Comparison of ENCODE assay signal across 15 cellular contexts in the genomic region with DNA sequence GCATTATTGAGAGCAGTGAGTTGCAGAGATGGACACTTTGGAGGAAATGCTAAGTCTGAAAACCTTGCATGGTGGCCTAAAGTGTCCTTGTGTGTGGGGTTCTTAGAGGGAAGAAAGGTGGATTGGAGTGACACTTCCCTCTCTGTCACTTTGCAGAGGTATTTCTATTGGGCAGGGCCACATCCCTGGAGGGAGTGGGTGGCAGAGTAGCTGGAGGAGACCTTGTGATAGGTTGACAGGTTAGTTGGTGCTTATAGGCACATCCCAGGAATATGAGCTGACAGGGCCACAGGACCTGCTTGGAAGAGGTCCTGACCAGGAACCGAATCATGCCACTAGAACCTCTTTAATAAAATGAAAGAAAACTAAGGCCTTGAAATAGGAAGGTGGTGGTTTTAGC. TPM values are rescaled to one million over a fixed set of nuclear protein-coding genes. Genes with fewer than 3 reads are reported as not detected.
DNase-seq lines count a peak whose midpoint lies in the region; TF ChIP-seq lines count a peak whose summit lies in the region.
"Had no signal": no experiment of that assay in that cellular context is flagged by ENCODE, and none has a peak within 500 bp of the region (broad histone marks: within the 10 kb centered on the region; RNA-seq: fewer than 3 reads in every experiment).

No MANE protein-coding gene starts in this region.

- peak overlapping the region in 1 of 5 donors; percentile 42 for H3K27ac ChIP-seq in adrenal gland

- no peak overlapping the region for H3K4me3 ChIP-seq in adipocyte (ENCODE audit: low read length)
- no peak overlapping the region for H3K4me3 ChIP-seq in adrenal gland

- H3K27ac Mint-ChIP-seq in mesothelial cell of epicardium = peak overlapping the region; percentile 71
- H3K27ac Mint-ChIP-seq: CD4-positive, alpha-beta T cell; stimulated activated naive B cell treated with anti-CD40 and anti-IgM and Interleukin-4, amounts not matched to agents 10 μg/mL and 1 μg/mL and 100 μg/mL, for 72 hours had no signal

- no peak for TF ChIP-seq POLR2A in adrenal gland (IDR thresholded peaks at IDR 0.05)

- H3K27me3 Mint-ChIP-seq in mesothelial cell of epicardium (ENCODE audit: low read depth) = no peaks in the 10 kb centered on the region

- DNase-seq in DMS53 (lab: John Stamatoyannopoulos, UW) = peak; percentile 33
- no peak for DNase-seq in DMS53 treated with DMSO at 0.1 percent for 48 hours (lab: John Stamatoyannopoulos, UW; ENCODE audit: unreplicated experiment)
- DNase-seq in adipocyte (ENCODE audit: low read depth) = no peak
- no peak for DNase-seq in mesothelial cell of epicardium (ENCODE audit: low spot score in 2 of 2, unreplicated experiment in 2 of 2)
- DNase-seq in superior temporal gyrus (ENCODE audit: extremely low spot score) = peak; percentile 42
- DNase-seq in adrenal gland = no peak
- no peak for DNase-seq in NAMALWA (ENCODE audit: low spot score)
- no peak for DNase-seq in NCI-H1048 (lab: John Stamatoyannopoulos, UW)
- DNase-seq: activated effector memory CD4-positive, alpha-beta T cell treated with anti-CD3 and anti-CD28 coated beads, Interleukin-2, amount 50 U/mL, for 16 hours; CD4-positive, alpha-beta T cell; dorsolateral prefrontal cortex; NCI-H1105; small intestine; stimulated activated naive B cell treated with anti-CD40 and anti-IgM and Interleukin-4, amounts not matched to agents 10 μg/mL and 1 μg/mL and 100 μg/mL, for 72 hours; T-helper 1 cell had no signal

- no peak for TF ChIP-seq CTCF in mesothelial cell of epicardium (IDR thresholded peaks at IDR 0.05; ENCODE audit: unreplicated experiment)
- TF ChIP-seq CTCF in adrenal gland (IDR thresholded peaks at IDR 0.05) = no peak

- H3K4me1 Mint-ChIP-seq in mesothelial cell of epicardium = peaks cover 28% of the 10 kb centered on the region

- H3K4me1 ChIP-seq in adipocyte (ENCODE audit: control insufficient read depth, insufficient read depth, low read length) = peaks cover 54% of the 10 kb centered on the region
- peaks cover 23 to 55% of the 10 kb centered on the region in 2 donors for H3K4me1 ChIP-seq in adrenal gland (replicated peaks in 1 of 2)

- H3K36me3 ChIP-seq in adipocyte (ENCODE audit: control insufficient read depth, insufficient read depth, low read length, severe bottlenecking) (no peaks in the 10 kb centered on the region), adrenal gland (replicated peaks in 1 of 2) (no peaks in the 10 kb centered on the region)

- H3K4me3 Mint-ChIP-seq in mesothelial cell of epicardium = peak overlapping the region; percentile 3
- H3K4me3 Mint-ChIP-seq: CD4-positive, alpha-beta T cell; stimulated activated naive B cell treated with anti-CD40 and anti-IgM and Interleukin-4, amounts not matched to agents 10 μg/mL and 1 μg/mL and 100 μg/mL, for 72 hours had no signal

- H3K9ac ChIP-seq in adipocyte (ENCODE audit: low read length) = peak overlapping the region; percentile 49

- 64 to 100% (median 73%) methylated on average over 1 of the region's 1 CpG for WGBS in adrenal gland, 4 donors

- H3K27me3 ChIP-seq in adipocyte (replicated peaks; ENCODE audit: control insufficient read depth, insufficient read depth, low read length) = no peaks in the 10 kb centered on the region
- no peaks in the 10 kb centered on the region for H3K27me3 ChIP-seq in adrenal gland

- no peaks in the 10 kb centered on the region for H3K9me3 Mint-ChIP-seq in mesothelial cell of epicardium
- H3K9me3 Mint-ChIP-seq: CD4-positive, alpha-beta T cell; stimulated activated naive B cell treated with anti-CD40 and anti-IgM and Interleukin-4, amounts not matched to agents 10 μg/mL and 1 μg/mL and 100 μg/mL, for 72 hours had no signal

- H3K36me3 Mint-ChIP-seq in mesothelial cell of epicardium = no peaks in the 10 kb centered on the region
- H3K36me3 Mint-ChIP-seq: stimulated activated naive B cell treated with anti-CD40 and anti-IgM and Interleukin-4, amounts not matched to agents 10 μg/mL and 1 μg/mL and 100 μg/mL, for 72 hours had no signal

- H3K9me3 ChIP-seq in adipocyte (ENCODE audit: control insufficient read depth, low read length) = no peaks in the 10 kb centered on the region
- H3K9me3 ChIP-seq in adrenal gland (replicated peaks in 1 of 3) = no peaks in the 10 kb centered on the region

- intact Hi-C loops in adrenal gland (cut with DNase I) = loop anchor here (5.0 to 10.0 kb wide), 2 partner anchors 471 to 478 kb away; no protein-coding TSS in a partner anchor

RNA-seq across cellular contexts. Expression of a gene that starts 1.0 kb away (rescaled TPM):
- 415 to 456 TPM (median 447 TPM) in 3 replicates for total RNA-seq in mesothelial cell of epicardium
- 1,000 to 10,000 TPM in 3 of 8 donors, 100 to 1,000 TPM in 5; 348 to 2,550 (median 761) TPM for total RNA-seq in adrenal gland
- polyA plus RNA-seq in adrenal gland = 100 to 1,000 TPM in 2 of 3 donors, 10 to 100 TPM in 1; 92.5 to 204 (median 204) TPM
- total RNA-seq: CD4-positive, alpha-beta T cell had no signal

Comparison
In these comparisons a context has a peak if more than half of its experiments do, and no peak if none do; other contexts are left out.
1. DNase-seq: peak in DMS53 (single experiment) and superior temporal gyrus (single experiment); none in DMS53 treated with DMSO at 0.1 percent for 48 hours (single experiment), adipocyte (single experiment), mesothelial cell of epicardium (0 of 2), adrenal gland (0 of 7), NAMALWA (single experiment) and NCI-H1048 (single experiment).